In genomic region chr10:33777223-33777622, GRCh38 we compare ENCODE assay signal across 26 cellular contexts.
A peak's percentile ranks its signal among the peaks of the same experiment; 100 is the strongest.
DNase-seq lines count a peak whose midpoint lies in the region; FAIRE-seq and TF ChIP-seq lines count a peak whose summit lies in the region.
"Had no signal": no experiment of that assay in that cellular context is flagged by ENCODE, and none has a peak within 500 bp of the region (broad histone marks: within the 10 kb centered on the region; RNA-seq: fewer than 3 reads in every experiment).

No MANE protein-coding gene starts in this region.

- H3K36me3 Mint-ChIP-seq in neural progenitor cell, result no peaks in the 10 kb centered on the region
- H3K36me3 Mint-ChIP-seq: CD14-positive monocyte; CD4-positive, alpha-beta memory T cell; CD4-positive, CD25-positive, alpha-beta regulatory T cell; CD8-positive, alpha-beta memory T cell had no signal

- H2BK5ac ChIP-seq in H1 (ENCODE audit: low read depth, low read length), result no peak overlapping the region

- no peak overlapping the region for H3K4me2 ChIP-seq in H1 (ENCODE audit: insufficient read depth in 1 of 2, low read depth in 2 of 2, low read length in 2 of 2)
- H3K4me2 ChIP-seq in neural progenitor cell, result no peak overlapping the region
- H3K4me2 ChIP-seq: BLaER1 had no signal

- H3K9me3 Mint-ChIP-seq in neural progenitor cell, result no peaks in the 10 kb centered on the region
- H3K9me3 Mint-ChIP-seq: CD4-positive, alpha-beta memory T cell had no signal

- peaks cover 32% of the 10 kb centered on the region for H3K4me1 Mint-ChIP-seq in neural progenitor cell

- no peak overlapping the region for H3K18ac ChIP-seq in H1 (ENCODE audit: extremely low read depth, low read length)

- no peak overlapping the region for H2BK15ac ChIP-seq in H1 (ENCODE audit: low read length)

- intact Hi-C loops in head of caudate nucleus (cut with DNase I), result no loop called here

- 0 out of 2 replicates have a peak overlapping the region, but pooled peaks have one; percentile 6 for H2BK12ac ChIP-seq in H1 (ENCODE audit: low read depth, low read length)

- H3K9ac ChIP-seq in H1 (replicated peaks in 1 of 4; ENCODE audit: extremely low read depth in 1 of 4, low read depth in 3 of 4, low read length in 3 of 4) (no peak overlapping the region), neural progenitor cell (no peak overlapping the region)
- H3K9ac ChIP-seq: BLaER1 had no signal

- TF ChIP-seq POLR2A in H1 (IDR thresholded peaks at IDR 0.05; ENCODE audit: control extremely low read depth in 1 of 2, low read depth in 2 of 2, low read length in 2 of 2), result no peak

- H2BK20ac ChIP-seq in H1 (ENCODE audit: low read length), result peak overlapping the region; percentile 68; the same call in 1 of the 2 replicates

- 0 out of 7 replicates have a peak, but pooled peaks cover 0 to 2% (median 0%) of the 10 kb centered on the region in 4 experiments for H3K27me3 ChIP-seq in H1 (replicated peaks in 1 of 4; ENCODE audit: control insufficient read depth in 3 of 4, extremely low read depth in 1 of 4, insufficient read depth in 3 of 4, low read length in 3 of 4)
- H3K27me3 ChIP-seq in neural progenitor cell, result peaks cover 7% of the 10 kb centered on the region
- H3K27me3 ChIP-seq: BE2C, BLaER1 had no signal

- no peaks in the 10 kb centered on the region for H3K9me3 ChIP-seq in H1 (ENCODE audit: insufficient read depth in 2 of 2, low read depth in 1 of 2, low read length in 1 of 2)
- no peaks in the 10 kb centered on the region for H3K9me3 ChIP-seq in neural progenitor cell (ENCODE audit: low read depth)
- H3K9me3 ChIP-seq: BE2C, BLaER1 had no signal

- WGBS in H1 (ENCODE audit: extremely low coverage in 1 of 2, insufficient coverage in 1 of 2, insufficient read length in 1 of 2, insufficient replicate concordance in 2 of 2, low coverage in 1 of 2, low lambda C conversion rate in 2 of 2, missing lambda C conversion rate in 1 of 2), 2 experiments, result 94% methylated on average over 10 of the region's 10 CpGs; no CpG with 5 or more reads in 1 of the 2 experiments

- H3K79me2 ChIP-seq in H1 (ENCODE audit: control insufficient read depth in 1 of 2, insufficient read depth in 2 of 2, low read length in 2 of 2) (no peaks in the 10 kb centered on the region), neural progenitor cell (ENCODE audit: low read depth) (no peaks in the 10 kb centered on the region)

- TF ChIP-seq EP300 in H1 (IDR thresholded peaks at IDR 0.05; ENCODE audit: borderline replicate concordance in 1 of 2, low read depth in 2 of 2, low read length in 2 of 2), result no peak

- H3K4me3 ChIP-seq in H1 (ENCODE audit: extremely low read depth in 1 of 4, insufficient read depth in 2 of 4, low read depth in 3 of 4, low read length in 4 of 4), result no peak overlapping the region
- no peak overlapping the region for H3K4me3 ChIP-seq in neural progenitor cell
- H3K4me3 ChIP-seq: BLaER1, GM12878 had no signal

- H4K20me1 ChIP-seq in H1 (replicated peaks in 1 of 2; ENCODE audit: control insufficient read depth in 1 of 2, insufficient read depth in 2 of 2, low read length in 2 of 2) (no peaks in the 10 kb centered on the region), neural progenitor cell (ENCODE audit: low read depth) (no peaks in the 10 kb centered on the region)
- H4K20me1 ChIP-seq: BLaER1 had no signal

- CTCF ChIA-PET in H1 (lab: Charles Lee; ENCODE audit: partially characterized antibody), result no interaction called here

- no peaks in the 10 kb centered on the region for H3K23me2 ChIP-seq in H1 (ENCODE audit: low read depth, low read length)

- no peak overlapping the region for H3K4ac ChIP-seq in H1 (replicated peaks; ENCODE audit: insufficient read length, low read depth, low read length)

- FAIRE-seq in H1 (lab: Jason Lieb, UNC), result no peak
- FAIRE-seq: A204.1, GM12878, GM12892, GM18507, GM19239 had no signal

- no peak for DNase-seq in H1 (ENCODE audit: low read depth in 1 of 2, low spot score in 2 of 2)
- DNase-seq in neural progenitor cell (ENCODE audit: low spot score), result no peak
- no peak for DNase-seq in NOMO-1 treated with dmso at 0.1 percent for 144 hours (lab: John Stamatoyannopoulos, UW; ENCODE audit: unreplicated experiment)
- DNase-seq in head of caudate nucleus, result no peak
- DNase-seq in NCI-H345 (lab: John Stamatoyannopoulos, UW), result no peak
- DNase-seq: 8988T; ACHN; BE2C; C1 segment of cervical spinal cord; CD4-positive, alpha-beta memory T cell; CD4-positive, CD25-positive, alpha-beta regulatory T cell; CD8-positive, alpha-beta memory T cell; COR-L47; DMS153; DMS53; DMS79; DND-41; EL; GDM1 had no signal

- no peak overlapping the region for H2AFZ ChIP-seq in H1 (ENCODE audit: low read length)
- no peak overlapping the region for H2AFZ ChIP-seq in neural progenitor cell (replicated peaks)

- no peak overlapping the region for H3K14ac ChIP-seq in H1 (ENCODE audit: insufficient read length)

- H3K27ac ChIP-seq in H1 (ENCODE audit: low read depth, low read length) (no peak overlapping the region), neural progenitor cell (no peak overlapping the region)
- H3K27ac ChIP-seq: BLaER1 had no signal

- no peak overlapping the region for H4K91ac ChIP-seq in H1 (replicated peaks; ENCODE audit: insufficient read length, low read length)

- peaks cover 6 to 14% (median 12%) of the 10 kb centered on the region in 4 experiments for H3K4me1 ChIP-seq in H1 (replicated peaks in 1 of 4; ENCODE audit: control insufficient read depth in 3 of 4, insufficient read depth in 4 of 4, low read length in 3 of 4)
- peaks cover 23% of the 10 kb centered on the region for H3K4me1 ChIP-seq in neural progenitor cell
- H3K4me1 ChIP-seq: BE2C, BLaER1 had no signal

- peaks cover 8% of the 10 kb centered on the region for H3K27me3 Mint-ChIP-seq in neural progenitor cell (ENCODE audit: insufficient read depth, low read depth)
- H3K27me3 Mint-ChIP-seq: CD4-positive, alpha-beta memory T cell had no signal

- no peak overlapping the region for H2BK120ac ChIP-seq in H1 (replicated peaks; ENCODE audit: low read depth, low read length)

- no peaks in the 10 kb centered on the region for H3K79me1 ChIP-seq in H1 (ENCODE audit: low read depth, low read length)

- no peak overlapping the region for H4K8ac ChIP-seq in H1 (ENCODE audit: extremely low read depth, insufficient read depth, low read length)

- POLR2A ChIA-PET in H1 (lab: Charles Lee; ENCODE audit: partially characterized antibody), result interaction anchor here (1.3 kb wide), 1 partner anchor 21 kb away, joined by 3 read pairs; no protein-coding TSS in a partner anchor

- no peak overlapping the region for H3K23ac ChIP-seq in H1 (ENCODE audit: insufficient read length)

- TF ChIP-seq RAD21 in H1 (IDR thresholded peaks at IDR 0.05 in 1 of 2, conservative IDR thresholded peaks at IDR 0.05 in 1 of 2; ENCODE audit: low read depth in 2 of 2, low read length in 2 of 2), result no peak

- H2AK5ac ChIP-seq in H1 (ENCODE audit: low read depth, low read length), result no peak overlapping the region

- H3K4me3 Mint-ChIP-seq in neural progenitor cell, result no peak overlapping the region
- H3K4me3 Mint-ChIP-seq: CD4-positive, alpha-beta memory T cell; CD4-positive, CD25-positive, alpha-beta regulatory T cell; CD8-positive, alpha-beta memory T cell had no signal

- H3K36me3 ChIP-seq in H1 (ENCODE audit: control insufficient read depth in 2 of 4, insufficient read depth in 4 of 4, low read length in 3 of 4), result no peaks in the 10 kb centered on the region
- no peaks in the 10 kb centered on the region for H3K36me3 ChIP-seq in neural progenitor cell
- H3K36me3 ChIP-seq: BE2C, BLaER1 had no signal

- TF ChIP-seq CTCF in H1 (IDR thresholded peaks at IDR 0.05; ENCODE audit: control extremely low read depth in 1 of 3, insufficient read depth in 1 of 3, low read depth in 1 of 3, low read length in 3 of 3) (no peak), neural progenitor cell (IDR thresholded peaks at IDR 0.05) (no peak)

- H3K27ac Mint-ChIP-seq in neural progenitor cell, result peak overlapping the region; percentile 35
- H3K27ac Mint-ChIP-seq: CD14-positive monocyte; CD4-positive, alpha-beta memory T cell; CD4-positive, CD25-positive, alpha-beta regulatory T cell; CD8-positive, alpha-beta memory T cell had no signal

- H4K5ac ChIP-seq in H1 (ENCODE audit: insufficient read length, low read depth, low read length), result no peak overlapping the region

- no peak overlapping the region for H3K56ac ChIP-seq in H1 (replicated peaks; ENCODE audit: insufficient read length, low read depth, low read length)

- H3F3A ChIP-seq in neural progenitor cell (ENCODE audit: low read depth), result peaks cover 16% of the 10 kb centered on the region

TF ChIP-seq in H1, 55 proteins besides CTCF, POLR2A, EP300 and RAD21:
- no peak for TF ChIP-seq BACH1 (IDR thresholded peaks at IDR 0.05; ENCODE audit: low read length)
- no peak for TF ChIP-seq SUZ12 (IDR thresholded peaks at IDR 0.05; ENCODE audit: low read length)
- no peak for TF ChIP-seq SP4 (IDR thresholded peaks at IDR 0.05; ENCODE audit: low read length)
- TF ChIP-seq RNF2 (IDR thresholded peaks at IDR 0.05; ENCODE audit: borderline replicate concordance, low read depth, low read length, missing control alignments, poor library complexity, severe bottlenecking), result no peak
- TF ChIP-seq SIN3A (conservative IDR thresholded peaks at IDR 0.05 in 1 of 2, IDR thresholded peaks at IDR 0.05 in 1 of 2; ENCODE audit: low read depth in 1 of 2, low read length in 2 of 2), result no peak
- no peak for TF ChIP-seq ATF2 (IDR thresholded peaks at IDR 0.05; ENCODE audit: low read length)
- TF ChIP-seq CTBP2 (IDR thresholded peaks at IDR 0.05; ENCODE audit: borderline replicate concordance, insufficient read depth, insufficient read length, low read length), result no peak
- TF ChIP-seq CHD1 (IDR thresholded peaks at IDR 0.05; ENCODE audit: low read depth, low read length), result no peak
- no peak for TF ChIP-seq SIX5 (IDR thresholded peaks at IDR 0.05; ENCODE audit: low read depth, low read length)
- TF ChIP-seq ASH2L (IDR thresholded peaks at IDR 0.05; ENCODE audit: low read length), result no peak
